In genomic region chr19:2213799-2214198, GRCh38 we compare ENCODE assay signal across 19 cellular contexts. TPM values are rescaled to one million over a fixed set of nuclear protein-coding genes. Genes with fewer than 3 reads are reported as not detected.
A peak's percentile ranks its signal among the peaks of the same experiment; 100 is the strongest.
DNase-seq lines count a peak whose midpoint lies in the region; ATAC-seq and TF ChIP-seq lines count a peak whose summit lies in the region.
"Had no signal": no experiment of that assay in that cellular context is flagged by ENCODE, and none has a peak within 500 bp of the region (broad histone marks: within the 10 kb centered on the region; RNA-seq: fewer than 3 reads in every experiment).

No MANE protein-coding gene starts in this region.

- no peak overlapping the region for H2BK15ac ChIP-seq in neuronal stem cell (ENCODE audit: low read length)

- H2BK120ac ChIP-seq in neuronal stem cell (ENCODE audit: low read depth, low read length), result no peak overlapping the region

- H3K27me3 ChIP-seq in neuronal stem cell (ENCODE audit: control insufficient read depth in 3 of 3, insufficient read depth in 3 of 3, low read depth in 1 of 3, low read length in 3 of 3) (no peaks in the 10 kb centered on the region), upper lobe of left lung (no peaks in the 10 kb centered on the region)
- H3K27me3 ChIP-seq: body of pancreas, spleen had no signal

- no peak overlapping the region for H3K14ac ChIP-seq in neuronal stem cell (ENCODE audit: low read length)

- no peak overlapping the region for H4K8ac ChIP-seq in neuronal stem cell (ENCODE audit: low read depth, low read length)

- H3K27ac ChIP-seq in neuronal stem cell (replicated peaks; ENCODE audit: low read length) (no peak overlapping the region), upper lobe of left lung (peak overlapping the region; percentile 8 to 73 (median 65))
- H3K27ac ChIP-seq: body of pancreas, HL-60, spleen had no signal

- H3K79me1 ChIP-seq in neuronal stem cell (ENCODE audit: low read depth, low read length), result peaks cover 18% of the 10 kb centered on the region

- peak overlapping the region; percentile 43 for H3K23ac ChIP-seq in neuronal stem cell (ENCODE audit: low read depth, low read length, poor library complexity)

- H2BK5ac ChIP-seq in neuronal stem cell (ENCODE audit: low read length), result no peak overlapping the region

- H3K4ac ChIP-seq in neuronal stem cell (ENCODE audit: low read length), result no peak overlapping the region

- no peak overlapping the region for H3K4me2 ChIP-seq in neuronal stem cell (ENCODE audit: insufficient read depth, low read length, poor library complexity, severe bottlenecking)

- H2AFZ ChIP-seq in neuronal stem cell (ENCODE audit: low read length), result no peak overlapping the region

- no peak overlapping the region for H2AK5ac ChIP-seq in neuronal stem cell (ENCODE audit: low read depth, low read length)

- H3K9me3 ChIP-seq in neuronal stem cell (replicated peaks in 1 of 2; ENCODE audit: control insufficient read depth in 2 of 2, insufficient read depth in 1 of 2, low read depth in 1 of 2, low read length in 2 of 2), result peaks cover 0 to 3% of the 10 kb centered on the region in 2 donors
- no peaks in the 10 kb centered on the region for H3K9me3 ChIP-seq in upper lobe of left lung
- H3K9me3 ChIP-seq: body of pancreas, spleen had no signal

- H3K36me3 ChIP-seq in neuronal stem cell (replicated peaks in 1 of 2; ENCODE audit: control insufficient read depth in 2 of 2, insufficient read depth in 2 of 2, low read length in 2 of 2) (peaks cover 71 to 96% of the 10 kb centered on the region in 2 donors), upper lobe of left lung (peaks cover 22 to 98% (median 91%) of the 10 kb centered on the region in 4 donors)

- TF ChIP-seq POLR2A in upper lobe of left lung (IDR thresholded peaks at IDR 0.05), result no peak

- H3K4me1 ChIP-seq in neuronal stem cell (ENCODE audit: control insufficient read depth in 2 of 2, insufficient read depth in 1 of 2, low read depth in 1 of 2, low read length in 2 of 2) (no peaks in the 10 kb centered on the region), upper lobe of left lung (peaks cover 3 to 23% (median 6%) of the 10 kb centered on the region in 4 donors)
- H3K4me1 ChIP-seq: body of pancreas had no signal

- no peak overlapping the region for H4K91ac ChIP-seq in neuronal stem cell (ENCODE audit: low read depth, low read length, poor library complexity)

- no CpG with 5 or more reads among the region's 26 CpGs for WGBS in neuronal stem cell (ENCODE audit: extremely low coverage in 2 of 2, insufficient read length in 2 of 2, insufficient replicate concordance in 1 of 2), 2 donors
- 73 to 88% methylated on average over 12 to 22 of the region's 26 CpGs for WGBS in upper lobe of left lung, 2 donors

- ATAC-seq in Right ventricle myocardium inferior, result peak; percentile 48
- ATAC-seq in left cardiac atrium, result no peak
- ATAC-seq in upper lobe of left lung (ENCODE audit: low FRiP score in 2 of 2), result no peak
- ATAC-seq: body of pancreas; stimulated activated memory B cell treated with anti-CD40 and anti-IgM and Interleukin-4, amounts not matched to agents 10 μg/mL and 1 μg/mL and 100 μg/mL, for 72 hours; T-helper 17 cell had no signal

- H3K4me3 ChIP-seq in epithelial cell of esophagus (ENCODE audit: low read length) (no peak overlapping the region), neuronal stem cell (ENCODE audit: low read length in 2 of 2) (no peak overlapping the region), upper lobe of left lung (peak overlapping the region in 2 of 4 donors; percentile 2 to 11)
- H3K4me3 ChIP-seq: body of pancreas, spleen had no signal

- no peak for TF ChIP-seq EP300 in upper lobe of left lung (IDR thresholded peaks at IDR 0.05)

- H2BK12ac ChIP-seq in neuronal stem cell (ENCODE audit: low read length), result no peak overlapping the region

- TF ChIP-seq CTCF in epithelial cell of esophagus (IDR thresholded peaks at IDR 0.05; ENCODE audit: insufficient read depth, low read depth, low read length, missing control alignments) (no peak), upper lobe of left lung (IDR thresholded peaks at IDR 0.05) (no peak)

- intact Hi-C loops in Right ventricle myocardium inferior (cut with DNase I), result no loop called here
- intact Hi-C loops in left cardiac atrium (cut with DNase I), result no loop called here

- DNase-seq in Right ventricle myocardium inferior (ENCODE audit: missing footprints) (no peak), left cardiac atrium (no peak), epithelial cell of esophagus (ENCODE audit: low read depth) (peak; percentile 29), neuronal stem cell (ENCODE audit: low spot score) (no peak), upper lobe of left lung (peak in 1 of 2 donors; percentile 79), NCI-H1694 treated with DMSO at 0.1 percent for 48 hours (lab: John Stamatoyannopoulos, UW) (no peak), medulla oblongata (ENCODE audit: extremely low spot score) (no peak), GM03348 (ENCODE audit: low spot score) (no peak)
- DNase-seq: activated CD4-positive, CD25-positive, alpha-beta regulatory T cell; activated naive CD4-positive, alpha-beta T cell treated with Interleukin-2 at 50 U/mL for 16 hours; body of pancreas; cortex of kidney; EL; NCI-H1105; NK-92 treated with Interleukin-12 subunit alpha and Interleukin-12 subunit beta, amount 100 ng/mL, for 24 hours; spleen; T-helper 17 cell had no signal

- H3K9ac ChIP-seq in neuronal stem cell (ENCODE audit: low read depth, low read length, poor library complexity), result peak overlapping the region; percentile 60

- H3K18ac ChIP-seq in neuronal stem cell (ENCODE audit: low read length), result no peak overlapping the region

RNA-seq across cellular contexts. Expression of gene PLEKHJ1, which starts 22.3 kb away (rescaled TPM):
- total RNA-seq in Right ventricle myocardium inferior (59.7 TPM), left cardiac atrium (10 to 100 TPM; 45.2 to 45.7 TPM), upper lobe of left lung (100 to 1,000 TPM in 2 of 6 donors, 10 to 100 TPM in 4; 67.2 to 114 (median 79.3) TPM)
- polyA plus RNA-seq in neuronal stem cell (2013, experiment 1 of 2), result 94.6 TPM
- polyA plus RNA-seq in neuronal stem cell (2013, experiment 2 of 2), result 92.1 TPM

RNA-seq across cellular contexts. Expression of gene SF3A2, which starts 22.8 kb away (rescaled TPM):
- 30.3 TPM for total RNA-seq in Right ventricle myocardium inferior
- total RNA-seq in left cardiac atrium, result 10 to 100 TPM; 28.8 to 34.4 TPM
- polyA plus RNA-seq in neuronal stem cell (2013, experiment 1 of 2), result 117 TPM
- polyA plus RNA-seq in neuronal stem cell (2013, experiment 2 of 2), result 115 TPM
- total RNA-seq in upper lobe of left lung, result 100 to 1,000 TPM in 1 of 6 donors, 10 to 100 TPM in 5; 39.8 to 104 (median 70.7) TPM

RNA-seq across cellular contexts. Expression of gene AMH, which starts 35.3 kb away (rescaled TPM):
- total RNA-seq in Right ventricle myocardium inferior (0.89 TPM), left cardiac atrium (1 to 10 TPM in 1 of 2 donors, under 1 TPM in 1; 0.80 to 1.6 TPM), upper lobe of left lung (1 to 10 TPM; 1.1 to 6.3 (median 3.2) TPM)
- 10.1 TPM for polyA plus RNA-seq in neuronal stem cell (2013, experiment 1 of 2)
- 9.2 TPM for polyA plus RNA-seq in neuronal stem cell (2013, experiment 2 of 2)

RNA-seq across cellular contexts. Expression of gene JSRP1, which starts 42.4 kb away (rescaled TPM):
- total RNA-seq in Right ventricle myocardium inferior, result not detected
- total RNA-seq in left cardiac atrium, result under 1 TPM in 1 of 2 donors, not detected in 1; 0.27 TPM
- 0.22 TPM for polyA plus RNA-seq in neuronal stem cell (2013, experiment 1 of 2)
- polyA plus RNA-seq in neuronal stem cell (2013, experiment 2 of 2), result 0.15 TPM
- total RNA-seq in upper lobe of left lung, result 1 to 10 TPM in 3 of 6 donors, not detected in 3; 1.2 to 3.7 (median 1.7) TPM
- total RNA-seq: body of pancreas had no signal

RNA-seq across cellular contexts. Expression of gene DOT1L, which starts 50.1 kb away (rescaled TPM):
- total RNA-seq in Right ventricle myocardium inferior, result 9.7 TPM
- total RNA-seq in left cardiac atrium, result 10 to 100 TPM in 1 of 2 donors, 1 to 10 TPM in 1; 9.8 to 16.2 TPM
- 38.2 TPM for polyA plus RNA-seq in neuronal stem cell (2013, experiment 1 of 2)
- polyA plus RNA-seq in neuronal stem cell (2013, experiment 2 of 2), result 38.1 TPM
- total RNA-seq in upper lobe of left lung, result 100 to 1,000 TPM in 1 of 6 donors, 10 to 100 TPM in 5; 30.3 to 104 (median 37.2) TPM
